In genomic region chr4:70801265-70801809, GRCh38 we compare ENCODE assay signal across 9 cellular contexts. TPM values are rescaled to one million over a fixed set of nuclear protein-coding genes. Genes with fewer than 3 reads are reported as not detected.
DNase-seq lines count a peak whose midpoint lies in the region; ATAC-seq and TF ChIP-seq lines count a peak whose summit lies in the region.
"Had no signal": no experiment of that assay in that cellular context is flagged by ENCODE, and none has a peak within 500 bp of the region (broad histone marks: within the 10 kb centered on the region; RNA-seq: fewer than 3 reads in every experiment).

No MANE protein-coding gene starts in this region.

- H3K27me3 Mint-ChIP-seq in activated naive CD8-positive, alpha-beta T cell: no peaks in the 10 kb centered on the region

- H3K9me3 Mint-ChIP-seq in activated naive CD8-positive, alpha-beta T cell (ENCODE audit: low read depth): no peaks in the 10 kb centered on the region

- TF ChIP-seq CTCF in GM13976 (IDR thresholded peaks at IDR 0.05; ENCODE audit: borderline replicate concordance, control extremely low read depth, extremely low read depth, insufficient read depth, missing control alignments): no peak
- no peak for TF ChIP-seq CTCF in coronary artery (IDR thresholded peaks at IDR 0.05)

- in situ Hi-C loops in GM13976 (cut with MboI; ENCODE audit: low sequenced_read_pairs, unreplicated experiment): no loop called here

- H3K4me1 Mint-ChIP-seq in activated naive CD8-positive, alpha-beta T cell (ENCODE audit: low read depth): peaks cover 22% of the 10 kb centered on the region

- H3K4me3 Mint-ChIP-seq in activated naive CD8-positive, alpha-beta T cell: no peak overlapping the region

- peak overlapping the region; percentile 1 for H3K27ac Mint-ChIP-seq in activated naive CD8-positive, alpha-beta T cell

- no peak overlapping the region for H3K27ac ChIP-seq in coronary artery

- peak; percentile 38 for DNase-seq in GM13976 (ENCODE audit: low spot score)
- no peak for DNase-seq in ureter (ENCODE audit: low spot score)
- no peak for DNase-seq in coronary artery (ENCODE audit: low spot score)
- no peak for DNase-seq in NCI-H526 treated with DMSO at 0.1 percent for 48 hours (lab: John Stamatoyannopoulos, UW)
- no peak for DNase-seq in activated effector memory CD4-positive, alpha-beta T cell treated with anti-CD3 and anti-CD28 coated beads, Interleukin-2, amount 50 U/mL, for 16 hours
- DNase-seq: HCEC 1CT had no signal

- no peak overlapping the region for H3K4me3 ChIP-seq in coronary artery

- ATAC-seq in GM19351 (IDR thresholded peaks at IDR 0.05; ENCODE audit: unreplicated experiment): peak; percentile 91
- peak; percentile 74 for ATAC-seq in HG03066 (IDR thresholded peaks at IDR 0.05; ENCODE audit: low read depth, unreplicated experiment)

- H3K36me3 Mint-ChIP-seq in activated naive CD8-positive, alpha-beta T cell: peaks cover 11% of the 10 kb centered on the region

RNA-seq across cellular contexts. Expression of gene GRSF1, which starts 38.4 kb away (rescaled TPM):
- total RNA-seq in ureter: 72.4 TPM
